In the genomic region with DNA sequence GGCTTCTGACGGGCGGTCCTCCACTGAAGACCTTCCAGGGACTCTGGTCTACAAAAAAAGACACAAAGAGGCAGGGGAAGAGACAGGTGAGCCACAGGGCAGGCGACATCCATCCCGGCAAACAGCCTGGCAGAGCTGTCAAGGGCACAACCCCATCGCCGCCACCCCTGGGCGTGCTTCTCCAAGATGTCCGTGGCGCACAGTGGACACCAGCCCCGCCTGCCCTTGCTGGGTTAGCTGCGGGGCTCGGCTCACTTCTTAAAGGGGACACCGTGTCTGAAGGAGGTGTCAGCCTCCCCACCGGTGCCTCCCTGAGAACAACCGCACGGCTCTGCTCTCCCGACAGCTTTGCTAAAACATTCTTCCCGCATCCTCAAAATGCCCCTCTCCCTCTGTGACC, we compare ENCODE assay signal across 31 cellular contexts.
"Had no signal": no experiment of that assay in that cellular context is flagged by ENCODE, and none has a peak within 500 bp of the region (broad histone marks: within the 10 kb centered on the region; RNA-seq: fewer than 3 reads in every experiment).

No MANE protein-coding gene starts in this region.

- H3K4me3 Mint-ChIP-seq: activated B cell treated with CpG ODN at 0.5 μM for 24 hours; activated CD8-positive, alpha-beta T cell treated with anti-CD3 and anti-CD28 coated beads for 36 hours; activated naive CD8-positive, alpha-beta T cell; activated T-cell treated with anti-CD3 and anti-CD28 coated beads, Interleukin-2, amount 50 U/mL, for 4 hours; activated T-helper 17 cell treated with anti-CD3 and anti-CD28 coated beads, Interleukin-2, amount 50 U/mL, for 72 hours; T-cell; T-helper 1 cell treated with Interleukin-12 subunit alpha and Interleukin-12 subunit beta and Interleukin-4 antibody, amounts not matched to agents 30 μg/mL and 1 μg/mL, for 36 hours; T-helper 2 cell treated with Interferon-gamma antibody and Interleukin-4, amounts not matched to agents 5 μg/mL and 100 μg/mL, for 36 hours had no signal

- H3K27me3 ChIP-seq: esophagus muscularis mucosa, foreskin keratinocyte, gastrocnemius medialis, heart left ventricle had no signal

- H3K4me3 ChIP-seq: esophagus muscularis mucosa, gastrocnemius medialis, heart left ventricle had no signal

- H3K4me1 Mint-ChIP-seq: activated B cell treated with CpG ODN at 0.5 μM for 24 hours; activated T-helper 17 cell treated with anti-CD3 and anti-CD28 coated beads, Interleukin-2, amount 50 U/mL, for 72 hours; T-cell had no signal

- H3K27ac Mint-ChIP-seq: activated B cell treated with CpG ODN at 0.5 μM for 24 hours; activated CD8-positive, alpha-beta T cell treated with anti-CD3 and anti-CD28 coated beads for 36 hours; activated naive CD8-positive, alpha-beta T cell; activated T-helper 17 cell treated with anti-CD3 and anti-CD28 coated beads, Interleukin-2, amount 50 U/mL, for 72 hours; T-cell; T-helper 1 cell treated with Interleukin-12 subunit alpha and Interleukin-12 subunit beta and Interleukin-4 antibody, amounts not matched to agents 30 μg/mL and 1 μg/mL, for 36 hours; T-helper 2 cell treated with Interferon-gamma antibody and Interleukin-4, amounts not matched to agents 5 μg/mL and 100 μg/mL, for 36 hours had no signal

- ATAC-seq: activated CD4-positive, CD25-positive, alpha-beta regulatory T cell treated with anti-CD3 and anti-CD28 coated beads, Interleukin-2, amount 50 U/mL, for 24 hours; activated CD8-positive, alpha-beta T cell treated with anti-CD3 and anti-CD28 coated beads for 36 hours; activated T-cell treated with anti-CD3 and anti-CD28 coated beads, Interleukin-2, amount 50 U/mL, for 4 hours; activated T-helper 17 cell treated with anti-CD3 and anti-CD28 coated beads, Interleukin-2, amount 50 U/mL, for 72 hours; foreskin keratinocyte; gastrocnemius medialis; T-cell had no signal

- H3K27me3 Mint-ChIP-seq: activated B cell treated with CpG ODN at 0.5 μM for 24 hours; activated CD8-positive, alpha-beta T cell treated with anti-CD3 and anti-CD28 coated beads for 36 hours; activated naive CD8-positive, alpha-beta T cell; activated T-helper 17 cell treated with anti-CD3 and anti-CD28 coated beads, Interleukin-2, amount 50 U/mL, for 72 hours; T-cell had no signal

- H3K9me3 ChIP-seq: esophagus muscularis mucosa, gastrocnemius medialis, heart left ventricle had no signal

- H3K36me3 ChIP-seq: gastrocnemius medialis, heart left ventricle, WERI-Rb-1 had no signal

- DNase-seq: activated B cell treated with CpG ODN at 0.5 μM for 24 hours; activated CD4-positive, alpha-beta T cell treated with anti-CD3 and anti-CD28 coated beads for 48 hours; activated CD4-positive, alpha-beta T cell treated with anti-CD3 and anti-CD28 coated beads, Interleukin-2, amount 50 U/mL, for 1 hour; activated CD4-positive, alpha-beta T cell treated with anti-CD3 and anti-CD28 coated beads, Interleukin-2, amount 50 U/mL, for 48 hours; activated CD8-positive, alpha-beta memory T cell treated with anti-CD3 and anti-CD28 coated beads for 24 hours; activated CD8-positive, alpha-beta T cell treated with anti-CD3 and anti-CD28 coated beads for 36 hours; activated effector memory CD4-positive, alpha-beta T cell treated with Interleukin-2 at 50 U/mL for 16 hours; activated gamma-delta T cell treated with Interleukin-2 at 50 U/mL for 16 hours; activated naive CD4-positive, alpha-beta T cell treated with anti-CD3 and anti-CD28 coated beads, Interleukin-2, amount 50 U/mL, for 16 hours; activated naive CD4-positive, alpha-beta T cell treated with Interleukin-2 at 50 U/mL for 16 hours; activated T-cell treated with anti-CD3 and anti-CD28 coated beads, Interleukin-2, amount 50 U/mL, for 4 hours; amniotic stem cell; anterior cingulate cortex; caudate nucleus; cortex of kidney; dermis blood vessel endothelial cell; effector CD8-positive, alpha-beta T cell; erythroblast; foreskin keratinocyte; gastrocnemius medialis; glutamatergic neuron; T-cell; T1000; WERI-Rb-1 had no signal
